In genomic region chr11:47394322-47395224, GRCh38 we compare ENCODE assay signal across 1 cellular context.
TF ChIP-seq lines count a peak whose summit lies in the region.

No MANE protein-coding gene starts in this region.

TF ChIP-seq in K562, 482 proteins besides CTCF, POLR2A, EP300 and RAD21 (continued from another document):
- TF ChIP-seq RBM15 (IDR thresholded peaks at IDR 0.05; ENCODE audit: insufficient read depth, low read length) (no peak), COPS2 (conservative IDR thresholded peaks at IDR 0.05) (no peak), ZNF274 (IDR thresholded peaks at IDR 0.05; ENCODE audit: borderline replicate concordance, low read depth, low read length) (no peak; the same call in 1 of the 2 replicates), ETV1 (tag; conservative IDR thresholded peaks at IDR 0.05; ENCODE audit: low read depth) (peak; percentile 75), USF2 (CRISPR knock-in tag; IDR thresholded peaks at IDR 0.05) (no peak), PHB2 (IDR thresholded peaks at IDR 0.05; ENCODE audit: low read depth) (no peak), RNF2 (IDR thresholded peaks at IDR 0.05) (peak; percentile 89; the same call in 1 of the 2 replicates), KLF16 (IDR thresholded peaks at IDR 0.05) (no peak), CCNT2 (IDR thresholded peaks at IDR 0.05; ENCODE audit: borderline replicate concordance, extremely low read depth, insufficient read length, low read depth, low read length) (no peak), ZNF124 (CRISPR knock-in tag; IDR thresholded peaks at IDR 0.05) (no peak), MIER1 (IDR thresholded peaks at IDR 0.05; ENCODE audit: low read depth) (no peak), ILF3 (IDR thresholded peaks at IDR 0.05; ENCODE audit: borderline replicate concordance) (no peak), SMC3 (conservative IDR thresholded peaks at IDR 0.05; ENCODE audit: insufficient read depth, low read depth, low read length) (no peak), SFPQ (IDR thresholded peaks at IDR 0.05; ENCODE audit: low read depth, low read length) (no peak), SIN3B (IDR thresholded peaks at IDR 0.05; ENCODE audit: low read depth) (no peak), PHB (CRISPR knock-in tag; IDR thresholded peaks at IDR 0.05) (no peak), LCOR (CRISPR knock-in tag; IDR thresholded peaks at IDR 0.05) (no peak), CBX3 (IDR thresholded peaks at IDR 0.05; ENCODE audit: borderline replicate concordance in 1 of 2, low read length in 2 of 2) (no peak), CHCHD3 (CRISPR knock-in tag; IDR thresholded peaks at IDR 0.05) (no peak), ZBTB33 (CRISPR knock-in tag; IDR thresholded peaks at IDR 0.05) (peak; percentile 97), BDP1 (IDR thresholded peaks at IDR 0.05; ENCODE audit: insufficient read depth, insufficient read length) (no peak), RBM14 (IDR thresholded peaks at IDR 0.05; ENCODE audit: borderline replicate concordance, insufficient read depth, low read depth, low read length) (no peak), FOS (IDR thresholded peaks at IDR 0.05; ENCODE audit: extremely low read depth, insufficient read length) (no peak), DPF2 (IDR thresholded peaks at IDR 0.05) (peak; percentile 58; the same call in 1 of the 2 replicates), SRSF1 (IDR thresholded peaks at IDR 0.05; ENCODE audit: low read depth, low read length) (no peak)
- TF ChIP-seq, protein P1, sequence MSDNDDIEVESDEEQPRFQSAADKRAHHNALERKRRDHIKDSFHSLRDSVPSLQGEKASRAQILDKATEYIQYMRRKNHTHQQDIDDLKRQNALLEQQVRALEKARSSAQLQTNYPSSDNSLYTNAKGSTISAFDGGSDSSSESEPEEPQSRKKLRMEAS (CRISPR knock-in tag; IDR thresholded peaks at IDR 0.05): peak; percentile 72
- TF ChIP-seq, protein P2, sequence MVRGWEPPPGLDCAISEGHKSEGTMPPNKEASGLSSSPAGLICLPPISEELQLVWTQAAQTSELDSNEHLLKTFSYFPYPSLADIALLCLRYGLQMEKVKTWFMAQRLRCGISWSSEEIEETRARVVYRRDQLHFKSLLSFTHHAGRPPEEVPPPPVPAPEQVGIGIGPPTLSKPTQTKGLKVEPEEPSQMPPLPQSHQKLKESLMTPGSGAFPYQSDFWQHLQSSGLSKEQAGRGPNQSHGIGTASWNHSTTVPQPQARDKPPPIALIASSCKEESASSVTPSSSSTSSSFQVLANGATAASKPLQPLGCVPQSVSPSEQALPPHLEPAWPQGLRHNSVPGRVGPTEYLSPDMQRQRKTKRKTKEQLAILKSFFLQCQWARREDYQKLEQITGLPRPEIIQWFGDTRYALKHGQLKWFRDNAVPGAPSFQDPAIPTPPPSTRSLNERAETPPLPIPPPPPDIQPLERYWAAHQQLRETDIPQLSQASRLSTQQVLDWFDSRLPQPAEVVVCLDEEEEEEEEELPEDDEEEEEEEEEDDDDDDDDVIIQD (CRISPR knock-in tag; IDR thresholded peaks at IDR 0.05): no peak
- TF ChIP-seq, protein P3, sequence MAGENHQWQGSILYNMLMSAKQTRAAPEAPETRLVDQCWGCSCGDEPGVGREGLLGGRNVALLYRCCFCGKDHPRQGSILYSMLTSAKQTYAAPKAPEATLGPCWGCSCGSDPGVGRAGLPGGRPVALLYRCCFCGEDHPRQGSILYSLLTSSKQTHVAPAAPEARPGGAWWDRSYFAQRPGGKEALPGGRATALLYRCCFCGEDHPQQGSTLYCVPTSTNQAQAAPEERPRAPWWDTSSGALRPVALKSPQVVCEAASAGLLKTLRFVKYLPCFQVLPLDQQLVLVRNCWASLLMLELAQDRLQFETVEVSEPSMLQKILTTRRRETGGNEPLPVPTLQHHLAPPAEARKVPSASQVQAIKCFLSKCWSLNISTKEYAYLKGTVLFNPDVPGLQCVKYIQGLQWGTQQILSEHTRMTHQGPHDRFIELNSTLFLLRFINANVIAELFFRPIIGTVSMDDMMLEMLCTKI (IDR thresholded peaks at IDR 0.05; ENCODE audit: partially characterized antibody): no peak
TF ChIP-seq in K562: peak in this region for 113.
